Comparison of ENCODE assay signal across 1 cellular context in genomic region chr9:113656771-113657670, GRCh38.
A peak's percentile ranks its signal among the peaks of the same experiment; 100 is the strongest.
TF ChIP-seq lines count a peak whose summit lies in the region.

No MANE protein-coding gene starts in this region.

TF ChIP-seq in HepG2, 621 proteins besides CTCF, POLR2A, EP300 and RAD21 (continued from another document):
- TF ChIP-seq, protein P1, sequence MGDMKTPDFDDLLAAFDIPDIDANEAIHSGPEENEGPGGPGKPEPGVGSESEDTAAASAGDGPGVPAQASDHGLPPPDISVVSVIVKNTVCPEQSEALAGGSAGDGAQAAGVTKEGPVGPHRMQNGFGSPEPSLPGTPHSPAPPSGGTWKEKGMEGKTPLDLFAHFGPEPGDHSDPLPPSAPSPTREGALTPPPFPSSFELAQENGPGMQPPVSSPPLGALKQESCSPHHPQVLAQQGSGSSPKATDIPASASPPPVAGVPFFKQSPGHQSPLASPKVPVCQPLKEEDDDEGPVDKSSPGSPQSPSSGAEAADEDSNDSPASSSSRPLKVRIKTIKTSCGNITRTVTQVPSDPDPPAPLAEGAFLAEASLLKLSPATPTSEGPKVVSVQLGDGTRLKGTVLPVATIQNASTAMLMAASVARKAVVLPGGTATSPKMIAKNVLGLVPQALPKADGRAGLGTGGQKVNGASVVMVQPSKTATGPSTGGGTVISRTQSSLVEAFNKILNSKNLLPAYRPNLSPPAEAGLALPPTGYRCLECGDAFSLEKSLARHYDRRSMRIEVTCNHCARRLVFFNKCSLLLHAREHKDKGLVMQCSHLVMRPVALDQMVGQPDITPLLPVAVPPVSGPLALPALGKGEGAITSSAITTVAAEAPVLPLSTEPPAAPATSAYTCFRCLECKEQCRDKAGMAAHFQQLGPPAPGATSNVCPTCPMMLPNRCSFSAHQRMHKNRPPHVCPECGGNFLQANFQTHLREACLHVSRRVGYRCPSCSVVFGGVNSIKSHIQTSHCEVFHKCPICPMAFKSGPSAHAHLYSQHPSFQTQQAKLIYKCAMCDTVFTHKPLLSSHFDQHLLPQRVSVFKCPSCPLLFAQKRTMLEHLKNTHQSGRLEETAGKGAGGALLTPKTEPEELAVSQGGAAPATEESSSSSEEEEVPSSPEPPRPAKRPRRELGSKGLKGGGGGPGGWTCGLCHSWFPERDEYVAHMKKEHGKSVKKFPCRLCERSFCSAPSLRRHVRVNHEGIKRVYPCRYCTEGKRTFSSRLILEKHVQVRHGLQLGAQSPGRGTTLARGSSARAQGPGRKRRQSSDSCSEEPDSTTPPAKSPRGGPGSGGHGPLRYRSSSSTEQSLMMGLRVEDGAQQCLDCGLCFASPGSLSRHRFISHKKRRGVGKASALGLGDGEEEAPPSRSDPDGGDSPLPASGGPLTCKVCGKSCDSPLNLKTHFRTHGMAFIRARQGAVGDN (CRISPR knock-in tag; IDR thresholded peaks at IDR 0.05), result 0 out of 2 replicates have a peak, but pooled peaks have one; percentile 14
- peak; percentile 39; the same call in 1 of the 2 replicates for TF ChIP-seq ZNF281 (CRISPR knock-in tag; IDR thresholded peaks at IDR 0.05; ENCODE audit: borderline replicate concordance)
- 0 out of 2 replicates have a peak, but pooled peaks have one; percentile 24 for TF ChIP-seq ZNF607 (CRISPR knock-in tag; IDR thresholded peaks at IDR 0.05; ENCODE audit: borderline replicate concordance)
- no peak for TF ChIP-seq PCBP1 (IDR thresholded peaks at IDR 0.05; ENCODE audit: borderline replicate concordance, low read depth, low read length)
- TF ChIP-seq ZNF34 (CRISPR knock-in tag; IDR thresholded peaks at IDR 0.05; ENCODE audit: borderline replicate concordance), result no peak
- TF ChIP-seq REL (CRISPR knock-in tag; conservative IDR thresholded peaks at IDR 0.05), result no peak
- peak; percentile 12; the same call in 1 of the 2 replicates for TF ChIP-seq FOXP4 (CRISPR knock-in tag; IDR thresholded peaks at IDR 0.05)
- TF ChIP-seq MED1 (CRISPR knock-in tag; IDR thresholded peaks at IDR 0.05), result 0 out of 2 replicates have a peak, but pooled peaks have one; percentile 38
- TF ChIP-seq ZNF563 (CRISPR knock-in tag; IDR thresholded peaks at IDR 0.05), result no peak
- no peak for TF ChIP-seq SIX1 (CRISPR knock-in tag; IDR thresholded peaks at IDR 0.05; ENCODE audit: borderline replicate concordance)
- TF ChIP-seq ZBTB26 (CRISPR knock-in tag; IDR thresholded peaks at IDR 0.05; ENCODE audit: borderline replicate concordance), result no peak
- TF ChIP-seq ZBTB2 (CRISPR knock-in tag; IDR thresholded peaks at IDR 0.05; ENCODE audit: low read depth), result 0 out of 2 replicates have a peak, but pooled peaks have one; percentile 17
- TF ChIP-seq THAP11 (CRISPR knock-in tag; IDR thresholded peaks at IDR 0.05), result 0 out of 2 replicates have a peak, but pooled peaks have one; percentile 25
- no peak for TF ChIP-seq ZEB1 (IDR thresholded peaks at IDR 0.05; ENCODE audit: insufficient replicate concordance, low read depth)
- TF ChIP-seq RBM22 (optimal IDR thresholded peaks at IDR 0.05; ENCODE audit: low read length), result no peak
- TF ChIP-seq ZNF350 (CRISPR knock-in tag; IDR thresholded peaks at IDR 0.05; ENCODE audit: borderline replicate concordance, low read depth), result no peak
- TF ChIP-seq ZNF572 (CRISPR knock-in tag; IDR thresholded peaks at IDR 0.05), result 0 out of 2 replicates have a peak, but pooled peaks have one; percentile 30
- TF ChIP-seq GABPA (IDR thresholded peaks at IDR 0.05; ENCODE audit: low read depth, low read length), result peak; percentile 56
- TF ChIP-seq GABPA (CRISPR knock-in tag; IDR thresholded peaks at IDR 0.05; ENCODE audit: low read depth), result peak; percentile 78
- TF ChIP-seq ZNF580 (CRISPR knock-in tag; IDR thresholded peaks at IDR 0.05; ENCODE audit: borderline replicate concordance, low read depth), result no peak
- TF ChIP-seq, protein P2, sequence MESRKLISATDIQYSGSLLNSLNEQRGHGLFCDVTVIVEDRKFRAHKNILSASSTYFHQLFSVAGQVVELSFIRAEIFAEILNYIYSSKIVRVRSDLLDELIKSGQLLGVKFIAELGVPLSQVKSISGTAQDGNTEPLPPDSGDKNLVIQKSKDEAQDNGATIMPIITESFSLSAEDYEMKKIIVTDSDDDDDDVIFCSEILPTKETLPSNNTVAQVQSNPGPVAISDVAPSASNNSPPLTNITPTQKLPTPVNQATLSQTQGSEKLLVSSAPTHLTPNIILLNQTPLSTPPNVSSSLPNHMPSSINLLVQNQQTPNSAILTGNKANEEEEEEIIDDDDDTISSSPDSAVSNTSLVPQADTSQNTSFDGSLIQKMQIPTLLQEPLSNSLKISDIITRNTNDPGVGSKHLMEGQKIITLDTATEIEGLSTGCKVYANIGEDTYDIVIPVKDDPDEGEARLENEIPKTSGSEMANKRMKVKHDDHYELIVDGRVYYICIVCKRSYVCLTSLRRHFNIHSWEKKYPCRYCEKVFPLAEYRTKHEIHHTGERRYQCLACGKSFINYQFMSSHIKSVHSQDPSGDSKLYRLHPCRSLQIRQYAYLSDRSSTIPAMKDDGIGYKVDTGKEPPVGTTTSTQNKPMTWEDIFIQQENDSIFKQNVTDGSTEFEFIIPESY (CRISPR knock-in tag; IDR thresholded peaks at IDR 0.05), result peak; percentile 97
- peak; percentile 74 for TF ChIP-seq ZBTB38 (CRISPR knock-in tag; IDR thresholded peaks at IDR 0.05)
- TF ChIP-seq, protein P3, sequence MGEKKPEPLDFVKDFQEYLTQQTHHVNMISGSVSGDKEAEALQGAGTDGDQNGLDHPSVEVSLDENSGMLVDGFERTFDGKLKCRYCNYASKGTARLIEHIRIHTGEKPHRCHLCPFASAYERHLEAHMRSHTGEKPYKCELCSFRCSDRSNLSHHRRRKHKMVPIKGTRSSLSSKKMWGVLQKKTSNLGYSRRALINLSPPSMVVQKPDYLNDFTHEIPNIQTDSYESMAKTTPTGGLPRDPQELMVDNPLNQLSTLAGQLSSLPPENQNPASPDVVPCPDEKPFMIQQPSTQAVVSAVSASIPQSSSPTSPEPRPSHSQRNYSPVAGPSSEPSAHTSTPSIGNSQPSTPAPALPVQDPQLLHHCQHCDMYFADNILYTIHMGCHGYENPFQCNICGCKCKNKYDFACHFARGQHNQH (CRISPR knock-in tag; IDR thresholded peaks at IDR 0.05), result 0 out of 2 replicates have a peak, but pooled peaks have one; percentile 10
- TF ChIP-seq GABPB1 (CRISPR knock-in tag; IDR thresholded peaks at IDR 0.05), result peak; percentile 38; the same call in 1 of the 2 replicates
- peak; percentile 28; the same call in 1 of the 2 replicates for TF ChIP-seq HOXA3 (CRISPR knock-in tag; IDR thresholded peaks at IDR 0.05)
- TF ChIP-seq ETV5 (CRISPR knock-in tag; IDR thresholded peaks at IDR 0.05; ENCODE audit: borderline replicate concordance), result peak; percentile 65; the same call in 1 of the 2 replicates
- no peak for TF ChIP-seq ZNF407 (CRISPR knock-in tag; IDR thresholded peaks at IDR 0.05; ENCODE audit: not compliant biosample characterization)
- no peak for TF ChIP-seq HDAC2 (CRISPR knock-in tag; IDR thresholded peaks at IDR 0.05)
- TF ChIP-seq CEBPG (CRISPR knock-in tag; IDR thresholded peaks at IDR 0.05), result peak; percentile 38; the same call in 1 of the 2 replicates
